ENCODE assay signal across 15 cellular contexts in genomic region chr2:143482316-143482715, GRCh38.
A peak's percentile ranks its signal among the peaks of the same experiment; 100 is the strongest.
DNase-seq lines count a peak whose midpoint lies in the region; ATAC-seq and TF ChIP-seq lines count a peak whose summit lies in the region.
"Had no signal": no experiment of that assay in that cellular context is flagged by ENCODE, and none has a peak within 500 bp of the region (broad histone marks: within the 10 kb centered on the region; RNA-seq: fewer than 3 reads in every experiment).

No MANE protein-coding gene starts in this region.

- no peak overlapping the region for H3K4me3 Mint-ChIP-seq in activated T-cell treated with anti-CD3 and anti-CD28 coated beads, Interleukin-2, amount 50 U/mL, for 72 hours
- H3K4me3 Mint-ChIP-seq: activated CD4-positive, alpha-beta T cell treated with anti-CD3 and anti-CD28 coated beads, Interleukin-2, amount 10 ng/mL, durations not matched to agents 24 days and 14 days; activated naive CD8-positive, alpha-beta T cell treated with anti-CD3 and anti-CD28 coated beads, Interleukin-2, amount 50 U/mL, for 24 hours; activated T-cell treated with anti-CD3 and anti-CD28 coated beads, Interleukin-2, amount 50 U/mL, for 4 hours; natural killer cell had no signal

- no peak for ATAC-seq in activated T-cell treated with anti-CD3 and anti-CD28 coated beads, Interleukin-2, amount 50 U/mL, for 72 hours (replicated peaks in 1 of 2)
- ATAC-seq: activated naive CD8-positive, alpha-beta T cell treated with anti-CD3 and anti-CD28 coated beads, Interleukin-2, amount 50 U/mL, for 24 hours; activated T-cell treated with anti-CD3 and anti-CD28 coated beads, Interleukin-2, amount 50 U/mL, for 4 hours; natural killer cell had no signal

- H3K27ac ChIP-seq in SK-N-MC = peak overlapping the region; percentile 61
- H3K27ac ChIP-seq in mucosa of rectum (ENCODE audit: low read depth in 2 of 2, low read length in 2 of 2) = peak overlapping the region; percentile 12 to 32
- H3K27ac ChIP-seq in tibial artery = peak overlapping the region; percentile 67 to 69
- H3K27ac ChIP-seq: dorsolateral prefrontal cortex had no signal

- H3K9ac ChIP-seq in SK-N-MC (ENCODE audit: insufficient read length) (peak overlapping the region; percentile 21), mucosa of rectum (ENCODE audit: low read depth in 1 of 2, low read length in 2 of 2) (no peak overlapping the region)

- intact Hi-C loops in tibial artery (cut with DNase I; ENCODE audit: low total_unique reads) = no loop called here

- peak overlapping the region; percentile 47 for H3K4me3 ChIP-seq in SK-N-MC
- no peak overlapping the region for H3K4me3 ChIP-seq in mucosa of rectum (ENCODE audit: low read length in 2 of 2)
- H3K4me3 ChIP-seq in tibial artery = no peak overlapping the region
- H3K4me3 ChIP-seq: dorsolateral prefrontal cortex had no signal

- no peaks in the 10 kb centered on the region for H3K36me3 ChIP-seq in SK-N-MC (ENCODE audit: insufficient read depth, low read length)
- H3K36me3 ChIP-seq in mucosa of rectum (ENCODE audit: control insufficient read depth in 2 of 2, insufficient read depth in 2 of 2, low read length in 2 of 2) = no peaks in the 10 kb centered on the region
- no peaks in the 10 kb centered on the region for H3K36me3 ChIP-seq in tibial artery

- TF ChIP-seq CTCF in tibial artery (IDR thresholded peaks at IDR 0.05) = no peak

- no peaks in the 10 kb centered on the region for H3K36me3 Mint-ChIP-seq in activated T-cell treated with anti-CD3 and anti-CD28 coated beads, Interleukin-2, amount 50 U/mL, for 72 hours (ENCODE audit: insufficient read depth in 2 of 2)
- H3K36me3 Mint-ChIP-seq: natural killer cell had no signal

- no peaks in the 10 kb centered on the region for H3K9me3 Mint-ChIP-seq in activated T-cell treated with anti-CD3 and anti-CD28 coated beads, Interleukin-2, amount 50 U/mL, for 72 hours
- H3K9me3 Mint-ChIP-seq: activated CD4-positive, alpha-beta T cell treated with anti-CD3 and anti-CD28 coated beads, Interleukin-2, amount 10 ng/mL, durations not matched to agents 24 days and 14 days; activated naive CD8-positive, alpha-beta T cell treated with anti-CD3 and anti-CD28 coated beads, Interleukin-2, amount 50 U/mL, for 24 hours; activated T-cell treated with anti-CD3 and anti-CD28 coated beads, Interleukin-2, amount 50 U/mL, for 4 hours; natural killer cell had no signal

- H3K27me3 Mint-ChIP-seq in activated T-cell treated with anti-CD3 and anti-CD28 coated beads, Interleukin-2, amount 50 U/mL, for 72 hours (ENCODE audit: low read depth) = no peaks in the 10 kb centered on the region
- H3K27me3 Mint-ChIP-seq: activated CD4-positive, alpha-beta T cell treated with anti-CD3 and anti-CD28 coated beads, Interleukin-2, amount 10 ng/mL, durations not matched to agents 24 days and 14 days; activated naive CD8-positive, alpha-beta T cell treated with anti-CD3 and anti-CD28 coated beads, Interleukin-2, amount 50 U/mL, for 24 hours had no signal

- H3K9me3 ChIP-seq in SK-N-MC (ENCODE audit: low read depth, low read length) (no peaks in the 10 kb centered on the region), mucosa of rectum (ENCODE audit: control insufficient read depth in 2 of 2, low read length in 2 of 2) (no peaks in the 10 kb centered on the region), tibial artery (no peaks in the 10 kb centered on the region)

- no peaks in the 10 kb centered on the region for H3K27me3 ChIP-seq in mucosa of rectum (ENCODE audit: control insufficient read depth in 2 of 2, insufficient read depth in 2 of 2, low read length in 2 of 2)
- no peaks in the 10 kb centered on the region for H3K27me3 ChIP-seq in tibial artery
- H3K27me3 ChIP-seq: dorsolateral prefrontal cortex had no signal

- H3K27ac Mint-ChIP-seq in activated T-cell treated with anti-CD3 and anti-CD28 coated beads, Interleukin-2, amount 50 U/mL, for 72 hours = no peak overlapping the region
- H3K27ac Mint-ChIP-seq: activated CD4-positive, alpha-beta T cell treated with anti-CD3 and anti-CD28 coated beads, Interleukin-2, amount 10 ng/mL, durations not matched to agents 24 days and 14 days; activated naive CD8-positive, alpha-beta T cell treated with anti-CD3 and anti-CD28 coated beads, Interleukin-2, amount 50 U/mL, for 24 hours; natural killer cell had no signal

- H3K4me1 ChIP-seq in mucosa of rectum (ENCODE audit: control insufficient read depth in 2 of 2, insufficient read depth in 2 of 2, low read length in 2 of 2) (no peaks in the 10 kb centered on the region), tibial artery (peaks cover 0 to 51% (median 20%) of the 10 kb centered on the region in 4 donors)

- DNase-seq in SK-N-MC (ENCODE audit: low read depth, low spot score) (no peak), fibroblast of peridontal ligament (ENCODE audit: extremely low read depth) (peak; percentile 50), tibial artery (no peak), GM19238 (ENCODE audit: insufficient read length, low spot score) (no peak), kidney glomerular epithelial cell (lab: John Stamatoyannopoulos, UW) (no peak), C1 segment of cervical spinal cord (lab: John Stamatoyannopoulos, UW) (no peak)
- DNase-seq in activated T-cell treated with anti-CD3 and anti-CD28 coated beads, Interleukin-2, amount 50 U/mL, for 72 hours = no peak
- DNase-seq: activated CD4-positive, alpha-beta T cell treated with anti-CD3 and anti-CD28 coated beads, Interleukin-2, amount 10 ng/mL, durations not matched to agents 24 days and 14 days; activated naive CD8-positive, alpha-beta T cell treated with anti-CD3 and anti-CD28 coated beads, Interleukin-2, amount 50 U/mL, for 24 hours; activated T-cell treated with anti-CD3 and anti-CD28 coated beads, Interleukin-2, amount 50 U/mL, for 4 hours; DMS79; dorsolateral prefrontal cortex; natural killer cell; SHP77 treated with DMSO at 0.1 percent for 48 hours had no signal

- peaks cover 15% of the 10 kb centered on the region for H3K4me1 Mint-ChIP-seq in activated T-cell treated with anti-CD3 and anti-CD28 coated beads, Interleukin-2, amount 50 U/mL, for 72 hours (ENCODE audit: low read depth)
